Comparison of ENCODE assay signal across 35 cellular contexts in genomic region chr2:25443766-25444165, GRCh38.
"Had no signal": no experiment of that assay in that cellular context is flagged by ENCODE, and none has a peak within 500 bp of the region (broad histone marks: within the 10 kb centered on the region; RNA-seq: fewer than 3 reads in every experiment).

No MANE protein-coding gene starts in this region.

- DNase-seq: Karpas-422, Kasumi-1, MG63, MM.1S, MV-4-11, NCI-H1048, NCI-H1092, NCI-H1092 treated with DMSO at 0.1 percent for 48 hours, NCI-H1105, NCI-H1105 treated with DMSO at 0.1 percent for 48 hours, NCI-H1417, NCI-H1417 treated with DMSO at 0.1 percent for 48 hours, NCI-H1436, NCI-H1436 treated with DMSO at 0.1 percent for 48 hours, NCI-H146, NCI-H1694, NCI-H1694 treated with DMSO at 0.1 percent for 48 hours, NCI-H187, NCI-H187 treated with DMSO at 0.1 percent for 48 hours, NCI-H1930, NCI-H2029, NCI-H2029 treated with DMSO at 0.1 percent for 48 hours, NCI-H2081, NCI-H2081 treated with DMSO at 0.1 percent for 48 hours, NCI-H2107, NCI-H2171, NCI-H2171 treated with DMSO at 0.1 percent for 48 hours, NCI-H2227 treated with DMSO at 0.1 percent for 48 hours, NCI-H226, NCI-H345, NCI-H446, NCI-H446 treated with DMSO at 0.1 percent for 48 hours, NCI-H510A, NCI-H510A treated with DMSO at 0.1 percent for 48 hours had no signal

- H3K9me3 ChIP-seq: MG63 had no signal

- H3K27ac ChIP-seq: KMS-11 had no signal

- H3K4me2 ChIP-seq: KMS-11 had no signal

- H3K36me3 ChIP-seq: MG63 had no signal

- H3K4me3 ChIP-seq: MG63 had no signal

- H3K27me3 ChIP-seq: MG63 had no signal

- H3K9ac ChIP-seq: KMS-11 had no signal
